In genomic region chr2:162688403-162688802, GRCh38 we compare ENCODE assay signal across 32 cellular contexts.
"Had no signal": no experiment of that assay in that cellular context is flagged by ENCODE, and none has a peak within 500 bp of the region (broad histone marks: within the 10 kb centered on the region; RNA-seq: fewer than 3 reads in every experiment).

No MANE protein-coding gene starts in this region.

- H3K4me2 ChIP-seq: PC-9 had no signal

- H3K27me3 ChIP-seq: breast epithelium had no signal

- H2AFZ ChIP-seq: PC-9 had no signal

- H3K27me3 Mint-ChIP-seq: activated B cell treated with CpG ODN at 0.5 μM for 24 hours; activated CD4-positive, alpha-beta memory T cell treated with anti-CD3 and anti-CD28 coated beads, Interleukin-2, amount 10 ng/mL, durations not matched to agents 7 days and 5 days; activated CD8-positive, alpha-beta memory T cell treated with anti-CD3 and anti-CD28 coated beads, Interleukin-2, amount 10 ng/mL, durations not matched to agents 7 days and 5 days; activated naive CD4-positive, alpha-beta T cell treated with anti-CD3 and anti-CD28 coated beads, Interleukin-2, amount 10 ng/mL, durations not matched to agents 7 days and 5 days; activated naive CD8-positive, alpha-beta T cell treated with anti-CD3 and anti-CD28 coated beads for 36 hours had no signal

- H3K36me3 Mint-ChIP-seq: activated CD8-positive, alpha-beta memory T cell treated with anti-CD3 and anti-CD28 coated beads, Interleukin-2, amount 10 ng/mL, durations not matched to agents 7 days and 5 days; activated naive CD4-positive, alpha-beta T cell treated with anti-CD3 and anti-CD28 coated beads, Interleukin-2, amount 10 ng/mL, durations not matched to agents 7 days and 5 days; activated naive CD8-positive, alpha-beta T cell treated with anti-CD3 and anti-CD28 coated beads for 36 hours had no signal

- H3K27ac ChIP-seq: breast epithelium, PC-9, RWPE1, VCaP had no signal

- H3K9me3 ChIP-seq: breast epithelium had no signal

- H3K4me3 Mint-ChIP-seq: activated B cell treated with CpG ODN at 0.5 μM for 24 hours; activated CD4-positive, alpha-beta memory T cell treated with anti-CD3 and anti-CD28 coated beads, Interleukin-2, amount 10 ng/mL, durations not matched to agents 7 days and 5 days; activated CD8-positive, alpha-beta memory T cell treated with anti-CD3 and anti-CD28 coated beads, Interleukin-2, amount 10 ng/mL, durations not matched to agents 7 days and 5 days; activated naive CD4-positive, alpha-beta T cell treated with anti-CD3 and anti-CD28 coated beads, Interleukin-2, amount 10 ng/mL, durations not matched to agents 7 days and 5 days; activated naive CD8-positive, alpha-beta T cell treated with anti-CD3 and anti-CD28 coated beads for 36 hours had no signal

- ATAC-seq: activated CD8-positive, alpha-beta memory T cell treated with anti-CD3 and anti-CD28 coated beads, Interleukin-2, amount 10 ng/mL, durations not matched to agents 7 days and 5 days; K562; Right ventricle myocardium inferior; SK-N-SH treated with all-trans-retinoic acid at 6 μM for 48 hours had no signal

- H3K4me1 ChIP-seq: breast epithelium had no signal

- H3K36me3 ChIP-seq: breast epithelium had no signal

- H3K27ac Mint-ChIP-seq: activated B cell treated with CpG ODN at 0.5 μM for 24 hours; activated CD4-positive, alpha-beta memory T cell treated with anti-CD3 and anti-CD28 coated beads, Interleukin-2, amount 10 ng/mL, durations not matched to agents 7 days and 5 days; activated CD8-positive, alpha-beta memory T cell treated with anti-CD3 and anti-CD28 coated beads, Interleukin-2, amount 10 ng/mL, durations not matched to agents 7 days and 5 days; activated naive CD4-positive, alpha-beta T cell treated with anti-CD3 and anti-CD28 coated beads, Interleukin-2, amount 10 ng/mL, durations not matched to agents 7 days and 5 days; activated naive CD8-positive, alpha-beta T cell treated with anti-CD3 and anti-CD28 coated beads for 36 hours had no signal

- H3K4me1 Mint-ChIP-seq: activated B cell treated with CpG ODN at 0.5 μM for 24 hours; activated CD4-positive, alpha-beta memory T cell treated with anti-CD3 and anti-CD28 coated beads, Interleukin-2, amount 10 ng/mL, durations not matched to agents 7 days and 5 days; activated CD8-positive, alpha-beta memory T cell treated with anti-CD3 and anti-CD28 coated beads, Interleukin-2, amount 10 ng/mL, durations not matched to agents 7 days and 5 days; activated naive CD4-positive, alpha-beta T cell treated with anti-CD3 and anti-CD28 coated beads, Interleukin-2, amount 10 ng/mL, durations not matched to agents 7 days and 5 days; activated naive CD8-positive, alpha-beta T cell treated with anti-CD3 and anti-CD28 coated beads for 36 hours had no signal

- H3K9me3 Mint-ChIP-seq: activated CD4-positive, alpha-beta memory T cell treated with anti-CD3 and anti-CD28 coated beads, Interleukin-2, amount 10 ng/mL, durations not matched to agents 7 days and 5 days; activated naive CD4-positive, alpha-beta T cell treated with anti-CD3 and anti-CD28 coated beads, Interleukin-2, amount 10 ng/mL, durations not matched to agents 7 days and 5 days; activated naive CD8-positive, alpha-beta T cell treated with anti-CD3 and anti-CD28 coated beads for 36 hours had no signal

- DNase-seq: activated B cell treated with CpG ODN at 0.5 μM for 24 hours; activated CD4-positive, alpha-beta memory T cell treated with anti-CD3 and anti-CD28 coated beads, Interleukin-2, amount 10 ng/mL, durations not matched to agents 7 days and 5 days; activated CD4-positive, alpha-beta T cell treated with anti-CD3 and anti-CD28 coated beads for 48 hours; activated CD4-positive, CD25-positive, alpha-beta regulatory T cell treated with anti-CD3 and anti-CD28 coated beads, Interleukin-2, amount 50 U/mL, for 72 hours; activated CD8-positive, alpha-beta memory T cell treated with anti-CD3 and anti-CD28 coated beads for 24 hours; activated CD8-positive, alpha-beta memory T cell treated with anti-CD3 and anti-CD28 coated beads, Interleukin-2, amount 10 ng/mL, durations not matched to agents 7 days and 5 days; activated CD8-positive, alpha-beta memory T cell treated with anti-CD3 and anti-CD28 coated beads, Interleukin-2, amount 50 U/mL, for 48 hours; activated effector memory CD4-positive, alpha-beta T cell treated with Interleukin-2 at 50 U/mL for 16 hours; activated naive CD4-positive, alpha-beta T cell treated with anti-CD3 and anti-CD28 coated beads, Interleukin-2, amount 10 ng/mL, durations not matched to agents 7 days and 5 days; activated naive CD8-positive, alpha-beta T cell treated with anti-CD3 and anti-CD28 coated beads for 36 hours; activated T-cell treated with anti-CD3 and anti-CD28 coated beads, Interleukin-2, amount 50 U/mL, for 48 hours; amniotic stem cell; aorta; NCI-H1092 treated with DMSO at 0.1 percent for 48 hours; NCI-H1694; NCI-H1930; NCI-H2081 treated with DMSO at 0.1 percent for 48 hours; NCI-H345; NCI-H524 treated with DMSO at 0.1 percent for 48 hours; NCI-H748 treated with DMSO at 0.1 percent for 48 hours; NK-92 treated with Interleukin-12 subunit alpha and Interleukin-12 subunit beta, amount 100 ng/mL, for 24 hours; PC-9; SIG-M5; T-helper 1 cell; T-helper 2 cell; T-helper 9 cell had no signal

- H3K4me3 ChIP-seq: breast epithelium, K562, PC-9 had no signal
